ENCODE assay signal across 18 cellular contexts in the genomic region with DNA sequence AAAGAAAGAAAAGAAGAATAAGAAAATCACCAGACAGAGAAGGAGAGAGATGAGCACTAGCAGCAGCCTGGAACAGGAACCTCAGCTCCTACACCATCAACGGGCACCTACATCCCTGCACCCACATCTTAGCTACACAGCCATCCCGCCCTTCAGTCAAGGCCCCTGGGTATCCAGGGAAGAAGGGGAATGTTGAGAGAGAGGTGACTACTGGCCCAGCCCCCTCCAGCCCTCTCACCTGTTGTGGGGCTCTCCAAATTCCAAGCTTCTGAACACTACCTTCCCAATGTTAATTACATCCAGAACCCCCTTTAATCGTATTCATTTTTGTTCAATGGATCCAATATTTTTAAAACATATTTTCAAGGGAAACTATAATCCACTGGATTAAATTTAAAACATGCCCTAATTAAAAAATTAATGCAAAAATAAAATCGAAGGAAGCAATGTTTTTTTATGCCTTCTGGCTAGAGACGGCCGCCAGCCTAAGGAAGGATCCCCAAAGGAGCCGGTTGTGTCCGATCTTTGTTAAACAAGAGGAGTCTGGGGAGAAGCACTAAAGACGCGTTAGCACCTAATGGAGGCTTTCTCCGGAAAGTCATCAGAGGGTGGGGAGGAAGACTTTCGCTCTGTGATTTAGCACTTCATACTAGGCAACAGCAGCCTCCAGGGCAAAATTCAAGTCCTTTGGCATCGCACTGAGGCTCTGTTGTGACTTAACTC. TPM values are rescaled to one million over a fixed set of nuclear protein-coding genes. Genes with fewer than 3 reads are reported as not detected.
DNase-seq lines count a peak whose midpoint lies in the region; ATAC-seq, FAIRE-seq and TF ChIP-seq lines count a peak whose summit lies in the region.
"Had no signal": no experiment of that assay in that cellular context is flagged by ENCODE, and none has a peak within 500 bp of the region (broad histone marks: within the 10 kb centered on the region; RNA-seq: fewer than 3 reads in every experiment).

No MANE protein-coding gene starts in this region.

- H3K27ac ChIP-seq in BLaER1 (peak overlapping the region; percentile 77), gastroesophageal sphincter (no peak overlapping the region)

- peaks cover 42% of the 10 kb centered on the region for H3K4me1 Mint-ChIP-seq in activated B cell treated with CpG ODN at 0.5 μM for 24 hours

- ATAC-seq in activated B cell treated with CpG ODN at 0.5 μM for 24 hours (ENCODE audit: low read depth), result no peak
- ATAC-seq in gastroesophageal sphincter, result no peak

- CTCF ChIA-PET in activated B cell treated with CpG ODN at 0.5 μM for 24 hours (lab: Charles Lee), result interaction anchor here (0.6 to 1.5 kb wide), 2 partner anchors 67 to 77 kb away, joined by 4 read pairs; no protein-coding TSS in a partner anchor

- peak overlapping the region; percentile 90 for H3K4me2 ChIP-seq in BLaER1

- intact Hi-C loops in activated B cell treated with CpG ODN at 0.5 μM for 24 hours (cut with micrococcal nuclease), result no loop called here

- no peaks in the 10 kb centered on the region for H3K9me3 ChIP-seq in BLaER1
- H3K9me3 ChIP-seq in gastroesophageal sphincter, result no peaks in the 10 kb centered on the region
- H3K9me3 ChIP-seq: mucosa of descending colon, Peyer's patch had no signal

- no peak for TF ChIP-seq POLR2A in gastroesophageal sphincter (IDR thresholded peaks at IDR 0.05)

- POLR2A ChIA-PET in activated B cell treated with CpG ODN at 0.5 μM for 24 hours (lab: Charles Lee), result no interaction called here

- H3K4me3 ChIP-seq in BLaER1, result 0 out of 2 replicates have a peak overlapping the region, but pooled peaks have one; percentile 1
- no peak overlapping the region for H3K4me3 ChIP-seq in gastroesophageal sphincter
- H3K4me3 ChIP-seq: mucosa of descending colon had no signal

- no peak overlapping the region for H3K4me3 Mint-ChIP-seq in activated B cell treated with CpG ODN at 0.5 μM for 24 hours
- H3K4me3 Mint-ChIP-seq: type B pancreatic cell had no signal

- H3K27me3 ChIP-seq in BLaER1 (no peaks in the 10 kb centered on the region), gastroesophageal sphincter (no peaks in the 10 kb centered on the region)
- H3K27me3 ChIP-seq: Peyer's patch had no signal

- 62 to 66% methylated on average over 10 to 13 of the region's 13 CpGs for WGBS in gastroesophageal sphincter (ENCODE audit: low coverage in 1 of 2), 2 donors

- H3K4me1 ChIP-seq in BLaER1 (peaks cover 100% of the 10 kb centered on the region), gastroesophageal sphincter (peaks cover 0 to 6% (median 0%) of the 10 kb centered on the region in 3 donors)

- H3K36me3 ChIP-seq in BLaER1, result peaks cover 37% of the 10 kb centered on the region
- H3K36me3 ChIP-seq in gastroesophageal sphincter, result peaks cover 0 to 8% of the 10 kb centered on the region in 2 donors
- H3K36me3 ChIP-seq: Peyer's patch had no signal

- TF ChIP-seq CTCF in activated B cell treated with CpG ODN at 0.5 μM for 24 hours (IDR thresholded peaks at IDR 0.05) (no peak), gastroesophageal sphincter (IDR thresholded peaks at IDR 0.05) (no peak)

- H3K9me3 Mint-ChIP-seq in activated B cell treated with CpG ODN at 0.5 μM for 24 hours, result no peaks in the 10 kb centered on the region
- H3K9me3 Mint-ChIP-seq: type B pancreatic cell had no signal

- peaks cover 77% of the 10 kb centered on the region for H4K20me1 ChIP-seq in BLaER1

- FAIRE-seq in GM19239 (lab: Jason Lieb, UNC), result peak; percentile 73
- FAIRE-seq: kidney had no signal

- peak overlapping the region; percentile 70 for H3K9ac ChIP-seq in BLaER1

- H3K27ac Mint-ChIP-seq in activated B cell treated with CpG ODN at 0.5 μM for 24 hours, result peak overlapping the region; percentile 89
- H3K27ac Mint-ChIP-seq: progenitor cell of endocrine pancreas, type B pancreatic cell had no signal

- TF ChIP-seq EP300 in gastroesophageal sphincter (IDR thresholded peaks at IDR 0.05), result no peak

- DNase-seq in GM19239 (ENCODE audit: insufficient read length, low spot score) (no peak), activated B cell treated with CpG ODN at 0.5 μM for 24 hours (no peak), iPS-NIHi7 (ENCODE audit: extremely low spot score) (peak; percentile 53), Kasumi-1 (lab: John Stamatoyannopoulos, UW) (no peak), UCSD-AML1 (lab: John Stamatoyannopoulos, UW; ENCODE audit: unreplicated experiment) (no peak)
- no peak for DNase-seq in activated CD4-positive, CD25-positive, alpha-beta regulatory T cell (lab: John Stamatoyannopoulos, UW)
- DNase-seq: activated CD4-positive, alpha-beta T cell treated with anti-CD3 and anti-CD28 coated beads for 4 hours; cerebellar nuclear complex; KG1; kidney; mucosa of descending colon; NCI-H524; Peyer's patch had no signal

- H3K27me3 Mint-ChIP-seq in activated B cell treated with CpG ODN at 0.5 μM for 24 hours, result no peaks in the 10 kb centered on the region
- H3K27me3 Mint-ChIP-seq: type B pancreatic cell had no signal

- peaks cover 1% of the 10 kb centered on the region for H3K36me3 Mint-ChIP-seq in activated B cell treated with CpG ODN at 0.5 μM for 24 hours (ENCODE audit: low read depth)

RNA-seq across cellular contexts. Expression of a gene that starts 9.5 kb away (rescaled TPM):
- total RNA-seq in activated B cell treated with CpG ODN at 0.5 μM for 24 hours (10.4 and 11.0 TPM in 2 replicates), gastroesophageal sphincter (10 to 100 TPM; 16.8 to 27.7 (median 21.0) TPM)

RNA-seq across cellular contexts. Expression of a gene that starts 37.4 kb away (rescaled TPM):
- not detected in 2 replicates for total RNA-seq in activated B cell treated with CpG ODN at 0.5 μM for 24 hours
- under 1 TPM in 1 of 4 donors, not detected in 3; 0.40 TPM for total RNA-seq in gastroesophageal sphincter
- total RNA-seq: G401, Peyer's patch, progenitor cell of endocrine pancreas had no signal

RNA-seq across cellular contexts. Expression of a gene that starts 41.4 kb away (rescaled TPM):
- total RNA-seq in activated B cell treated with CpG ODN at 0.5 μM for 24 hours (not detected in 2 replicates), gastroesophageal sphincter (not detected)
- total RNA-seq: G401, mucosa of descending colon, Peyer's patch, progenitor cell of endocrine pancreas had no signal
